27 cellular contexts compared by ENCODE assay signal in the genomic region with DNA sequence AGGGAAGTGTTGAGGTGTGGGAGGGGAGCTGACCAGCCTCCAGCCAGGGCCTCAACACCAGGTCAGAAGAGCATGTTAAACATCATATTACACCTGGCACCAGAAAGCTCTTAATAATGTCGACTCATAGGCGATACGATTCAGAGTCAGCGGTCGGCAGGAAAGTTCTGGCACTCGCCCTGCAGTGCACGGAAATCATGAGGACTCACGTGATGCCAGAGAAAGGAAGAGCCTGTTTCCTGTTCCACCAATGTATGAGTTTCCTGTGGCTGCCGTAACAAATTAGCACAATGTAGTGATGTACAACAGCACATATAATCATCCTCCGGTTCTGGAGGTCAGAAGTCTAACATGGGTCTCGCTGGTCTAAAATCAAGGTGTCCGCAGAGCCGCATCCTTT.
"Had no signal": no experiment of that assay in that cellular context is flagged by ENCODE, and none has a peak within 500 bp of the region (broad histone marks: within the 10 kb centered on the region; RNA-seq: fewer than 3 reads in every experiment).

No MANE protein-coding gene starts in this region.

- ATAC-seq: activated CD4-positive, CD25-positive, alpha-beta regulatory T cell treated with anti-CD3 and anti-CD28 coated beads, Interleukin-2, amount 50 U/mL, for 24 hours; activated CD8-positive, alpha-beta memory T cell treated with anti-CD3 and anti-CD28 coated beads, Interleukin-2, amount 10 ng/mL, durations not matched to agents 7 days and 5 days; activated CD8-positive, alpha-beta T cell treated with anti-CD3 and anti-CD28 coated beads, Interleukin-2, amount 10 ng/mL, durations not matched to agents 7 days and 5 days; gastrocnemius medialis; heart left ventricle; T-helper 17 cell had no signal

- DNase-seq: activated B cell treated with CpG ODN at 0.5 μM for 24 hours; activated CD4-positive, alpha-beta memory T cell treated with anti-CD3 and anti-CD28 coated beads for 36 hours; activated CD4-positive, alpha-beta T cell treated with anti-CD3 and anti-CD28 coated beads, Interleukin-2, amount 10 ng/mL, durations not matched to agents 24 days and 14 days; activated CD8-positive, alpha-beta memory T cell treated with anti-CD3 and anti-CD28 coated beads, Interleukin-2, amount 10 ng/mL, durations not matched to agents 7 days and 5 days; activated CD8-positive, alpha-beta memory T cell treated with anti-CD3 and anti-CD28 coated beads, Interleukin-2, amount 50 U/mL, for 4 hours; activated CD8-positive, alpha-beta T cell treated with anti-CD3 and anti-CD28 coated beads, Interleukin-2, amount 10 ng/mL, durations not matched to agents 7 days and 5 days; activated effector memory CD4-positive, alpha-beta T cell treated with anti-CD3 and anti-CD28 coated beads, Interleukin-2, amount 50 U/mL, for 16 hours; activated naive CD4-positive, alpha-beta T cell treated with anti-CD3 and anti-CD28 coated beads for 36 hours; activated naive CD8-positive, alpha-beta T cell treated with anti-CD3 and anti-CD28 coated beads, Interleukin-2, amount 10 ng/mL, durations not matched to agents 7 days and 5 days; activated T-cell treated with anti-CD3 and anti-CD28 coated beads, Interleukin-2, amount 50 U/mL, for 1 hour; activated T-cell treated with anti-CD3 and anti-CD28 coated beads, Interleukin-2, amount 50 U/mL, for 48 hours; effector CD8-positive, alpha-beta T cell; foreskin fibroblast; gastrocnemius medialis; glutamatergic neuron; heart left ventricle; T-helper 1 cell; T-helper 17 cell; T1000; WERI-Rb-1 had no signal

- H3K36me3 Mint-ChIP-seq: activated CD4-positive, alpha-beta memory T cell treated with anti-CD3 and anti-CD28 coated beads for 36 hours; activated CD8-positive, alpha-beta memory T cell treated with anti-CD3 and anti-CD28 coated beads, Interleukin-2, amount 10 ng/mL, durations not matched to agents 7 days and 5 days; activated naive CD4-positive, alpha-beta T cell treated with anti-CD3 and anti-CD28 coated beads, Interleukin-2, amount 50 U/mL, for 24 hours; activated naive CD8-positive, alpha-beta T cell treated with anti-CD3 and anti-CD28 coated beads, Interleukin-2, amount 10 ng/mL, durations not matched to agents 7 days and 5 days; brain had no signal

- H3K27ac Mint-ChIP-seq: activated B cell treated with CpG ODN at 0.5 μM for 24 hours; activated CD4-positive, alpha-beta memory T cell treated with anti-CD3 and anti-CD28 coated beads for 36 hours; activated CD4-positive, alpha-beta T cell treated with anti-CD3 and anti-CD28 coated beads, Interleukin-2, amount 10 ng/mL, durations not matched to agents 24 days and 14 days; activated CD8-positive, alpha-beta memory T cell treated with anti-CD3 and anti-CD28 coated beads, Interleukin-2, amount 10 ng/mL, durations not matched to agents 7 days and 5 days; activated CD8-positive, alpha-beta T cell treated with anti-CD3 and anti-CD28 coated beads, Interleukin-2, amount 10 ng/mL, durations not matched to agents 7 days and 5 days; activated naive CD4-positive, alpha-beta T cell treated with anti-CD3 and anti-CD28 coated beads for 36 hours; activated naive CD4-positive, alpha-beta T cell treated with anti-CD3 and anti-CD28 coated beads, Interleukin-2, amount 50 U/mL, for 24 hours; activated naive CD8-positive, alpha-beta T cell treated with anti-CD3 and anti-CD28 coated beads, Interleukin-2, amount 10 ng/mL, durations not matched to agents 7 days and 5 days; activated T-helper 1 cell treated with anti-CD3 and anti-CD28 coated beads, Interleukin-12 subunit alpha, Interleukin-12 subunit beta, Interleukin-2, Interleukin-4 antibody, amounts not matched to agents 30 ng/mL and 10 ng/mL and 1 ng/mL, durations not matched to agents 14 hours and 24 hours and 36 hours; activated T-helper 2 cell treated with anti-CD3 and anti-CD28 coated beads, Interferon-gamma antibody, Interleukin-2, Interleukin-4, amounts not matched to agents 10 μg/mL and 5 μg/mL and 100 μg/mL, durations not matched to agents 14 hours and 24 hours and 36 hours; brain; dendritic cell treated with granulocyte-macrophage colony-stimulating factor and Interleukin-4, amounts not matched to agents 40 ng/mL and 50 ng/mL, for 4 days; T-helper 17 cell; T-helper 2 cell treated with Interferon-gamma antibody and Interleukin-4, amounts not matched to agents 5 μg/mL and 100 μg/mL, for 36 hours had no signal
